In the genomic region with DNA sequence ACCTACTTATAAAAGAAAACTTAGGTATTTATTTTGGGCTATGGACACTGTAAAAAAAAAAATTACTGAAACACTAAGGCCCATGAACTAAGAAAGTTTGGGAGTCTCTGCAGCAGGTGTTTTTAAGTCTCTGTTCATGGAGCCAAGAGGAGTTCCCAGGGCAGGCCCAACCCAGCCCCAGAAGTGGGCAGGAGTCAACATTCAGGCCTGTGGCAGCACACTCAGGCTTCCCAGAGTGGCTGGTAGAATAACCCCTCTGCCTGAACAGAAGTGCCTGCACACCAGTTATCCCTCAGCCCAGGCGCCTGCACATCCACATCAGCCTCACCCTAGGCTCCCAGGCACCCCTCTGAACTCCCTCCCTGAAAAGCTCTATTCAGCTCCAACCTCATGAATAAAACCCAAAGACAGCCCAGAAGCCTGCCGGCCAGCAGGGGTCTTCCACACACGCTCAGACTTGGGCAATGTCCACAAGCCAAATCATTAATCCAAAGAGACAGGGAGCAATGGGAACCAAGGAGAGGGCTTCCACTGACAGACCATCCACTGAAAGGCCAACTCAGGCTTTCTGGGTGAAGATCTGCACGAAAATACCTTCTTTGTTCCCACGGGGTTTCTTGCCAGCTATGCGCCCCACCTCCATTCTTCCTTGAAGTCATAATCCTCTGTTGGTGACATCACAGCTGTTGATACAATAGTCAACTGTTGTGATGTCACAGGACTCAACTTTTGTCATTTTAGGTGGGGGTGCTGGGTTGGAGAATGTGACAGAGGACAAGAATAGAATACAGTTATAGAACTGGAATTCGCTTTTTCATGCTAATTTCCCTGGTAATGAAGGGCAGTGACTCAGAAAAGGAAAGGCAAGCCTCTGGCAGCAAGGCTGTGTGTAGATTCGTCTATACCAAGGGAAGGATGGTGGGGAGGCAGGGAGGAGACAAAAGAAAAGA, we compare ENCODE assay signal across 1 cellular context.
TF ChIP-seq lines count a peak whose summit lies in the region.

No MANE protein-coding gene starts in this region.

TF ChIP-seq in WTC11, 78 proteins besides CTCF, POLR2A, EP300 and RAD21 (continued from another document):
- TF ChIP-seq, protein P1, sequence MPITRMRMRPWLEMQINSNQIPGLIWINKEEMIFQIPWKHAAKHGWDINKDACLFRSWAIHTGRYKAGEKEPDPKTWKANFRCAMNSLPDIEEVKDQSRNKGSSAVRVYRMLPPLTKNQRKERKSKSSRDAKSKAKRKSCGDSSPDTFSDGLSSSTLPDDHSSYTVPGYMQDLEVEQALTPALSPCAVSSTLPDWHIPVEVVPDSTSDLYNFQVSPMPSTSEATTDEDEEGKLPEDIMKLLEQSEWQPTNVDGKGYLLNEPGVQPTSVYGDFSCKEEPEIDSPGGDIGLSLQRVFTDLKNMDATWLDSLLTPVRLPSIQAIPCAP (CRISPR knock-in tag; IDR thresholded peaks at IDR 0.05): no peak
- TF ChIP-seq GABPB1 (CRISPR knock-in tag; IDR thresholded peaks at IDR 0.05): no peak
- TF ChIP-seq GRHL2 (CRISPR knock-in tag; IDR thresholded peaks at IDR 0.05; ENCODE audit: insufficient replicate concordance, severe bottlenecking): no peak
- no peak for TF ChIP-seq SMAD3 (CRISPR knock-in tag; IDR thresholded peaks at IDR 0.05; ENCODE audit: borderline replicate concordance)
- no peak for TF ChIP-seq NR3C1 (CRISPR knock-in tag; conservative IDR thresholded peaks at IDR 0.05; ENCODE audit: low read depth)
- no peak for TF ChIP-seq E2F4 (CRISPR knock-in tag; IDR thresholded peaks at IDR 0.05; ENCODE audit: borderline replicate concordance, low read depth)
- no peak for TF ChIP-seq PREB (CRISPR knock-in tag; IDR thresholded peaks at IDR 0.05; ENCODE audit: borderline replicate concordance)
- TF ChIP-seq, protein P2, sequence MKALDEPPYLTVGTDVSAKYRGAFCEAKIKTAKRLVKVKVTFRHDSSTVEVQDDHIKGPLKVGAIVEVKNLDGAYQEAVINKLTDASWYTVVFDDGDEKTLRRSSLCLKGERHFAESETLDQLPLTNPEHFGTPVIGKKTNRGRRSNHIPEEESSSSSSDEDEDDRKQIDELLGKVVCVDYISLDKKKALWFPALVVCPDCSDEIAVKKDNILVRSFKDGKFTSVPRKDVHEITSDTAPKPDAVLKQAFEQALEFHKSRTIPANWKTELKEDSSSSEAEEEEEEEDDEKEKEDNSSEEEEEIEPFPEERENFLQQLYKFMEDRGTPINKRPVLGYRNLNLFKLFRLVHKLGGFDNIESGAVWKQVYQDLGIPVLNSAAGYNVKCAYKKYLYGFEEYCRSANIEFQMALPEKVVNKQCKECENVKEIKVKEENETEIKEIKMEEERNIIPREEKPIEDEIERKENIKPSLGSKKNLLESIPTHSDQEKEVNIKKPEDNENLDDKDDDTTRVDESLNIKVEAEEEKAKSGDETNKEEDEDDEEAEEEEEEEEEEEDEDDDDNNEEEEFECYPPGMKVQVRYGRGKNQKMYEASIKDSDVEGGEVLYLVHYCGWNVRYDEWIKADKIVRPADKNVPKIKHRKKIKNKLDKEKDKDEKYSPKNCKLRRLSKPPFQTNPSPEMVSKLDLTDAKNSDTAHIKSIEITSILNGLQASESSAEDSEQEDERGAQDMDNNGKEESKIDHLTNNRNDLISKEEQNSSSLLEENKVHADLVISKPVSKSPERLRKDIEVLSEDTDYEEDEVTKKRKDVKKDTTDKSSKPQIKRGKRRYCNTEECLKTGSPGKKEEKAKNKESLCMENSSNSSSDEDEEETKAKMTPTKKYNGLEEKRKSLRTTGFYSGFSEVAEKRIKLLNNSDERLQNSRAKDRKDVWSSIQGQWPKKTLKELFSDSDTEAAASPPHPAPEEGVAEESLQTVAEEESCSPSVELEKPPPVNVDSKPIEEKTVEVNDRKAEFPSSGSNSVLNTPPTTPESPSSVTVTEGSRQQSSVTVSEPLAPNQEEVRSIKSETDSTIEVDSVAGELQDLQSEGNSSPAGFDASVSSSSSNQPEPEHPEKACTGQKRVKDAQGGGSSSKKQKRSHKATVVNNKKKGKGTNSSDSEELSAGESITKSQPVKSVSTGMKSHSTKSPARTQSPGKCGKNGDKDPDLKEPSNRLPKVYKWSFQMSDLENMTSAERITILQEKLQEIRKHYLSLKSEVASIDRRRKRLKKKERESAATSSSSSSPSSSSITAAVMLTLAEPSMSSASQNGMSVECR (CRISPR knock-in tag; IDR thresholded peaks at IDR 0.05; ENCODE audit: borderline replicate concordance): no peak
- TF ChIP-seq AFF4 (CRISPR knock-in tag; IDR thresholded peaks at IDR 0.05; ENCODE audit: borderline replicate concordance): no peak
- no peak for TF ChIP-seq ZNF671 (CRISPR knock-in tag; IDR thresholded peaks at IDR 0.05)
- TF ChIP-seq ETV6 (CRISPR knock-in tag; IDR thresholded peaks at IDR 0.05): no peak
- TF ChIP-seq ZNF423 (CRISPR knock-in tag; IDR thresholded peaks at IDR 0.05): no peak; the same call in 1 of the 2 replicates
- no peak for TF ChIP-seq ZNF317 (CRISPR knock-in tag; IDR thresholded peaks at IDR 0.05; ENCODE audit: borderline replicate concordance, low read depth)
- TF ChIP-seq, protein P3, sequence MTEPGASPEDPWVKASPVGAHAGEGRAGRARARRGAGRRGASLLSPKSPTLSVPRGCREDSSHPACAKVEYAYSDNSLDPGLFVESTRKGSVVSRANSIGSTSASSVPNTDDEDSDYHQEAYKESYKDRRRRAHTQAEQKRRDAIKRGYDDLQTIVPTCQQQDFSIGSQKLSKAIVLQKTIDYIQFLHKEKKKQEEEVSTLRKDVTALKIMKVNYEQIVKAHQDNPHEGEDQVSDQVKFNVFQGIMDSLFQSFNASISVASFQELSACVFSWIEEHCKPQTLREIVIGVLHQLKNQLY (CRISPR knock-in tag; IDR thresholded peaks at IDR 0.05): no peak
- no peak for TF ChIP-seq ZNF512 (CRISPR knock-in tag; IDR thresholded peaks at IDR 0.05; ENCODE audit: borderline replicate concordance)
- TF ChIP-seq HMGA2 (CRISPR knock-in tag; IDR thresholded peaks at IDR 0.05): no peak
